Comparison of ENCODE assay signal across 18 cellular contexts in the genomic region with DNA sequence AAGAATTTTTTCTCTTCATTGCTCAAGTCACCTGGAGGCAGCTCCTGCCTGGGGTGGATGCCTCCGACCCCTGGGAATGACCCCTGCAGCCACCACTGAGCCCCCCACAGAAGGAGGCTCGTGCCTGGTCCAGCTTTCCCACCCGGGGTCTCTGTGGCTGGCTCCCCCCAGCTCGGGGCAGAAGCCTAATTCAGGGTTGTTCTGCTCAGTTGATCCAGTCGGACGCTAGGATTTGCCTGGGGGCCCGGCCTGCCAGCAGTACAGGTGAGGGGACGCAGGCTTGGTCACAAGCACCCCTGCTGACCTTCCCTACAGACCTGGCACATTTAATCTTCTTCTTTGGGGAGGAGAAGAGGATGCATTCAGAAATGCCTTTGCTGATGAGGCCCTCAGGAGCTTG.
"Had no signal": no experiment of that assay in that cellular context is flagged by ENCODE, and none has a peak within 500 bp of the region (broad histone marks: within the 10 kb centered on the region; RNA-seq: fewer than 3 reads in every experiment).

No MANE protein-coding gene starts in this region.

- H3K4me3 Mint-ChIP-seq: mesothelial cell of epicardium; natural killer cell treated with Interleukin-12 subunit alpha and Interleukin-12 subunit beta and Interleukin-15 and Interleukin-18, amount 100 ng/mL, for 72 hours; stimulated activated naive B cell treated with anti-CD40 and anti-IgM and Interleukin-4, amounts not matched to agents 10 μg/mL and 1 μg/mL and 100 μg/mL, for 72 hours; stimulated activated naive CD8-positive, alpha-beta T cell treated with anti-CD3 and anti-CD28 coated beads, Interleukin-15, amount 100 ng/mL, for 72 hours had no signal

- DNase-seq: cortex of kidney; effector CD8-positive, alpha-beta T cell; foreskin melanocyte; head of caudate nucleus; kidney glomerular epithelial cell; sigmoid colon; stimulated activated CD4-positive, alpha-beta T cell treated with anti-CD3 and anti-CD28 coated beads, Interleukin-2, amount 100 ng/mL, for 24 hours; stimulated activated CD4-positive, alpha-beta T cell treated with anti-CD3 and anti-CD28 coated beads, Interleukin-4, amount 100 ng/mL, for 4 hours; stimulated activated naive B cell treated with anti-CD40 and anti-IgM and Interleukin-4, amounts not matched to agents 10 μg/mL and 1 μg/mL and 100 μg/mL, for 72 hours; stimulated activated naive CD8-positive, alpha-beta T cell treated with anti-CD3 and anti-CD28 coated beads, Interleukin-15, amount 100 ng/mL, for 72 hours; transverse colon had no signal

- H3K9me3 ChIP-seq: sigmoid colon, thoracic aorta, transverse colon had no signal

- H2AFZ ChIP-seq: hepatocyte had no signal

- H3K4me1 Mint-ChIP-seq: stimulated activated naive B cell treated with anti-CD40 and anti-IgM and Interleukin-4, amounts not matched to agents 10 μg/mL and 1 μg/mL and 100 μg/mL, for 72 hours; stimulated activated naive CD8-positive, alpha-beta T cell treated with anti-CD3 and anti-CD28 coated beads, Interleukin-15, amount 100 ng/mL, for 72 hours had no signal

- ATAC-seq: natural killer cell treated with Interleukin-12 subunit alpha and Interleukin-12 subunit beta and Interleukin-15 and Interleukin-18, amount 100 ng/mL, for 72 hours; stimulated activated naive B cell treated with anti-CD40 and anti-IgM and Interleukin-4, amounts not matched to agents 10 μg/mL and 1 μg/mL and 100 μg/mL, for 72 hours; stimulated activated naive CD8-positive, alpha-beta T cell treated with anti-CD3 and anti-CD28 coated beads, Interleukin-15, amount 100 ng/mL, for 72 hours had no signal

- H3K79me2 ChIP-seq: hepatocyte had no signal

- H3K4me3 ChIP-seq: dorsolateral prefrontal cortex, hepatocyte, sigmoid colon, skin epidermis, thoracic aorta, transverse colon had no signal

- H3K4me2 ChIP-seq: hepatocyte had no signal

- H3K27ac Mint-ChIP-seq: mesothelial cell of epicardium; natural killer cell treated with Interleukin-12 subunit alpha and Interleukin-12 subunit beta and Interleukin-15 and Interleukin-18, amount 100 ng/mL, for 72 hours; stimulated activated naive B cell treated with anti-CD40 and anti-IgM and Interleukin-4, amounts not matched to agents 10 μg/mL and 1 μg/mL and 100 μg/mL, for 72 hours; stimulated activated naive CD8-positive, alpha-beta T cell treated with anti-CD3 and anti-CD28 coated beads, Interleukin-15, amount 100 ng/mL, for 72 hours had no signal

- H3K27ac ChIP-seq: hepatocyte, sigmoid colon, skin epidermis, thoracic aorta, transverse colon had no signal

- H3K4me1 ChIP-seq: transverse colon had no signal

- H3K27me3 ChIP-seq: hepatocyte, sigmoid colon, transverse colon had no signal

- H3K36me3 ChIP-seq: sigmoid colon, thoracic aorta, transverse colon had no signal

- FAIRE-seq: urothelium cell line had no signal

- H3K36me3 Mint-ChIP-seq: natural killer cell treated with Interleukin-12 subunit alpha and Interleukin-12 subunit beta and Interleukin-15 and Interleukin-18, amount 100 ng/mL, for 72 hours; stimulated activated naive B cell treated with anti-CD40 and anti-IgM and Interleukin-4, amounts not matched to agents 10 μg/mL and 1 μg/mL and 100 μg/mL, for 72 hours had no signal
